Comparison of ENCODE assay signal across 13 cellular contexts in genomic region chr9:129145316-129145715, GRCh38. TPM values are rescaled to one million over a fixed set of nuclear protein-coding genes. Genes with fewer than 3 reads are reported as not detected.
DNase-seq lines count a peak whose midpoint lies in the region; ATAC-seq and TF ChIP-seq lines count a peak whose summit lies in the region.
"Had no signal": no experiment of that assay in that cellular context is flagged by ENCODE, and none has a peak within 500 bp of the region (broad histone marks: within the 10 kb centered on the region; RNA-seq: fewer than 3 reads in every experiment).

No MANE protein-coding gene starts in this region.

- no peak overlapping the region for H3K4me3 Mint-ChIP-seq in H9
- H3K4me3 Mint-ChIP-seq in glutamatergic neuron (ENCODE audit: unreplicated experiment), result no peak overlapping the region
- H3K4me3 Mint-ChIP-seq: activated naive CD8-positive, alpha-beta T cell treated with anti-CD3 and anti-CD28 coated beads for 36 hours; naive thymus-derived CD8-positive, alpha-beta T cell had no signal

- no peak for TF ChIP-seq POLR2A in right lobe of liver (IDR thresholded peaks at IDR 0.05)
- no peak for TF ChIP-seq POLR2A in spleen (IDR thresholded peaks at IDR 0.05)

- peak overlapping the region; percentile 38 for H3K14ac ChIP-seq in H9 (ENCODE audit: insufficient read depth, low read length)

- H3K4me2 ChIP-seq in H9 (ENCODE audit: insufficient read depth, insufficient read length, low read length), result no peak overlapping the region

- peak overlapping the region in 2 of 3 experiments; percentile 64 to 68; a peak in 5 of 7 replicates for H3K27ac Mint-ChIP-seq in H9
- H3K27ac Mint-ChIP-seq in glutamatergic neuron (ENCODE audit: unreplicated experiment), result no peak overlapping the region
- H3K27ac Mint-ChIP-seq: activated naive CD8-positive, alpha-beta T cell treated with anti-CD3 and anti-CD28 coated beads for 36 hours had no signal

- peak overlapping the region; percentile 13 for H3K18ac ChIP-seq in H9 (ENCODE audit: insufficient read length, low read depth, low read length)

- H2BK12ac ChIP-seq in H9 (ENCODE audit: insufficient read length, low read depth, low read length), result no peak overlapping the region

- TF ChIP-seq CTCF in H9 (conservative IDR thresholded peaks at IDR 0.05) (no peak), choroid plexus epithelial cell (conservative IDR thresholded peaks at IDR 0.05; ENCODE audit: low read depth, low read length) (no peak), right lobe of liver (IDR thresholded peaks at IDR 0.05) (no peak), spleen (IDR thresholded peaks at IDR 0.05 in 8 of 11, conservative IDR thresholded peaks at IDR 0.05 in 3 of 11) (no peak), glutamatergic neuron (IDR thresholded peaks at IDR 0.05; ENCODE audit: partially characterized antibody, unreplicated experiment) (no peak)

- H3K36me3 ChIP-seq in right lobe of liver (peaks cover 0 to 9% (median 4%) of the 10 kb centered on the region in 4 donors), spleen (peaks cover 0 to 83% (median 23%) of the 10 kb centered on the region in 6 donors)

- H3K36me3 Mint-ChIP-seq in H9 (ENCODE audit: insufficient read depth in 1 of 3, low read depth in 3 of 3), result peaks cover 16 to 42% (median 34%) of the 10 kb centered on the region in 3 experiments; a peak in 6 of 7 replicates
- H3K36me3 Mint-ChIP-seq in glutamatergic neuron (ENCODE audit: unreplicated experiment), result no peaks in the 10 kb centered on the region

- H3K9ac ChIP-seq in H9 (ENCODE audit: extremely low read depth, insufficient read length, low read length), result no peak overlapping the region

- no peaks in the 10 kb centered on the region for H3K79me1 ChIP-seq in H9 (ENCODE audit: insufficient read depth, low read depth, low read length, poor library complexity, severe bottlenecking)

- H3K9me3 Mint-ChIP-seq in H9 (no peaks in the 10 kb centered on the region), glutamatergic neuron (ENCODE audit: unreplicated experiment) (peaks cover 6% of the 10 kb centered on the region)
- H3K9me3 Mint-ChIP-seq: activated naive CD8-positive, alpha-beta T cell treated with anti-CD3 and anti-CD28 coated beads for 36 hours; naive thymus-derived CD8-positive, alpha-beta T cell had no signal

- H3K27me3 ChIP-seq in H9 (ENCODE audit: insufficient read depth, low read length) (no peaks in the 10 kb centered on the region), right lobe of liver (no peaks in the 10 kb centered on the region), spleen (replicated peaks in 1 of 7) (no peaks in the 10 kb centered on the region)
- H3K27me3 ChIP-seq: foreskin keratinocyte had no signal

- no peak overlapping the region for H3K56ac ChIP-seq in H9 (ENCODE audit: insufficient read length, low read depth, low read length)

- H4K5ac ChIP-seq in H9 (ENCODE audit: insufficient read length, low read depth, low read length), result no peak overlapping the region

- no peaks in the 10 kb centered on the region for H3K79me2 ChIP-seq in H9 (ENCODE audit: insufficient read depth, low read length)

- H4K20me1 ChIP-seq in H9 (ENCODE audit: control insufficient read depth, insufficient read depth, insufficient read length), result no peaks in the 10 kb centered on the region

- H4K8ac ChIP-seq in H9 (replicated peaks; ENCODE audit: insufficient read length, low read depth, low read length), result no peak overlapping the region

- WGBS in H9 (ENCODE audit: extremely low coverage, insufficient read length, low lambda C conversion rate), result no CpG with 5 or more reads among the region's 2 CpGs
- no CpG with 5 or more reads among the region's 2 CpGs for WGBS in right lobe of liver (ENCODE audit: insufficient coverage, low coverage, low lambda C conversion rate, missing lambda C conversion rate)
- WGBS in spleen, 5 donors, result 73 to 90% (median 79%) methylated on average over 1 to 2 of the region's 2 CpGs

- no peak for ATAC-seq in right lobe of liver
- no peak for ATAC-seq in HG03439 (IDR thresholded peaks at IDR 0.05; ENCODE audit: unreplicated experiment)
- ATAC-seq in GM18907 (IDR thresholded peaks at IDR 0.05; ENCODE audit: unreplicated experiment), result no peak
- ATAC-seq: foreskin keratinocyte; naive thymus-derived CD8-positive, alpha-beta T cell had no signal

- H3K23me2 ChIP-seq in H9 (ENCODE audit: insufficient read length, low read depth, low read length, poor library complexity, severe bottlenecking), result peaks cover 1% of the 10 kb centered on the region

- H3K4me3 ChIP-seq in choroid plexus epithelial cell (ENCODE audit: low read depth, low read length), result peak overlapping the region; percentile 8
- no peak overlapping the region for H3K4me3 ChIP-seq in right lobe of liver
- no peak overlapping the region for H3K4me3 ChIP-seq in spleen

- no peak overlapping the region for H2BK120ac ChIP-seq in H9 (ENCODE audit: low read depth, low read length, poor library complexity, severe bottlenecking)

- no peak overlapping the region for H2BK5ac ChIP-seq in H9 (ENCODE audit: insufficient read length, low read length)

- H4K91ac ChIP-seq in H9 (ENCODE audit: insufficient read length, low read depth, low read length), result no peak overlapping the region

- H2BK20ac ChIP-seq in H9 (ENCODE audit: low read depth, low read length, poor library complexity, severe bottlenecking), result no peak overlapping the region

- no peak overlapping the region for H3T11ph ChIP-seq in H9 (ENCODE audit: low read length)

- DNase-seq in H9, result no peak
- DNase-seq in choroid plexus epithelial cell (ENCODE audit: low read depth), result peak; percentile 46
- DNase-seq in right lobe of liver, result no peak
- no peak for DNase-seq in spleen
- DNase-seq in glutamatergic neuron, result no peak
- DNase-seq in NCI-H446 (lab: John Stamatoyannopoulos, UW), result no peak
- DNase-seq: activated naive CD8-positive, alpha-beta T cell treated with anti-CD3 and anti-CD28 coated beads for 36 hours; foreskin keratinocyte; Karpas-422; naive thymus-derived CD8-positive, alpha-beta T cell; NCI-H446 treated with DMSO at 0.1 percent for 48 hours had no signal

- no peak overlapping the region for H2AFZ ChIP-seq in H9 (ENCODE audit: low read length)

- no peak overlapping the region for H3K4ac ChIP-seq in H9 (ENCODE audit: low read depth, low read length)

- intact Hi-C loops in right lobe of liver (cut with DNase I) (no loop called here), spleen (cut with DNase I; ENCODE audit: low total_unique reads) (no loop called here)

- H3K4me1 Mint-ChIP-seq in H9 (peaks cover 41 to 58% of the 10 kb centered on the region in 2 experiments), glutamatergic neuron (ENCODE audit: low read depth, unreplicated experiment) (peaks cover 38% of the 10 kb centered on the region)

- H3K4me1 ChIP-seq in H9 (ENCODE audit: insufficient read depth, low read length), result peaks cover 11% of the 10 kb centered on the region; the same call in 1 of the 2 replicates
- H3K4me1 ChIP-seq in right lobe of liver, result peaks cover 0 to 34% (median 16%) of the 10 kb centered on the region in 4 donors
- peaks cover 39 to 100% (median 71%) of the 10 kb centered on the region in 6 donors for H3K4me1 ChIP-seq in spleen

- peaks cover 1% of the 10 kb centered on the region; the same call in 1 of the 2 replicates for H3K27me3 Mint-ChIP-seq in H9 (ENCODE audit: low read depth)
- H3K27me3 Mint-ChIP-seq in glutamatergic neuron (ENCODE audit: unreplicated experiment), result peaks cover 9% of the 10 kb centered on the region
- H3K27me3 Mint-ChIP-seq: activated naive CD8-positive, alpha-beta T cell treated with anti-CD3 and anti-CD28 coated beads for 36 hours; naive thymus-derived CD8-positive, alpha-beta T cell had no signal

- H2AK5ac ChIP-seq in H9 (ENCODE audit: insufficient read length, low read length), result no peak overlapping the region

- H2BK15ac ChIP-seq in H9 (ENCODE audit: low read depth, low read length), result no peak overlapping the region

- H3K27ac ChIP-seq in H9 (ENCODE audit: insufficient read length, low read depth, low read length) (no peak overlapping the region), right lobe of liver (peak overlapping the region in 2 of 3 donors; percentile 29 to 40), spleen (peak overlapping the region; percentile 35 to 100 (median 98))
- H3K27ac ChIP-seq: foreskin keratinocyte had no signal

- H3K23ac ChIP-seq in H9 (ENCODE audit: insufficient read length, low read depth, low read length), result no peak overlapping the region

- H3K9me3 ChIP-seq in H9 (ENCODE audit: control insufficient read depth, low read depth, low read length), result no peaks in the 10 kb centered on the region
- H3K9me3 ChIP-seq in right lobe of liver, result no peaks in the 10 kb centered on the region
- H3K9me3 ChIP-seq in spleen, result no peaks in the 10 kb centered on the region

RNA-seq across cellular contexts. Expression of gene IER5L, which starts 32.7 kb away (rescaled TPM):
- total RNA-seq in H9 (2021) (1.0 and 1.3 TPM in 2 replicates), right lobe of liver (10 to 100 TPM in 3 of 6 experiments, 1 to 10 TPM in 3; 2.7 to 19.8 (median 7.8) TPM), spleen (10 to 100 TPM in 2 of 7 donors, 1 to 10 TPM in 5; 3.9 to 10.4 (median 8.7) TPM), glutamatergic neuron (ENCODE audit: unreplicated experiment) (36.0 TPM)
- 10 to 100 TPM in 1 of 3 donors, 1 to 10 TPM in 2; 6.9 to 14.0 (median 7.7) TPM for polyA plus RNA-seq in spleen

RNA-seq across cellular contexts. Expression of gene PTPA, which starts 34.1 kb away (rescaled TPM):
- total RNA-seq in H9 (2021), result 140 and 145 TPM in 2 replicates
- total RNA-seq in right lobe of liver, result 100 to 1,000 TPM in 1 of 6 experiments, 10 to 100 TPM in 5; 55.4 to 123 (median 62.0) TPM
- 100 to 1,000 TPM in 3 of 7 donors, 10 to 100 TPM in 4; 71.5 to 107 (median 88.9) TPM for total RNA-seq in spleen
- 100 to 1,000 TPM in 1 of 3 donors, 10 to 100 TPM in 2; 38.8 to 104 (median 65.4) TPM for polyA plus RNA-seq in spleen
- total RNA-seq in glutamatergic neuron (ENCODE audit: unreplicated experiment), result 166 TPM

RNA-seq across cellular contexts. Expression of gene CRAT, which starts 34.7 kb away (rescaled TPM):
- total RNA-seq in H9 (2021), result 15.0 and 15.7 TPM in 2 replicates
- 100 to 1,000 TPM in 4 of 6 experiments, 10 to 100 TPM in 2; 86.1 to 146 (median 104) TPM for total RNA-seq in right lobe of liver
- 10 to 100 TPM; 14.9 to 32.3 (median 23.9) TPM for total RNA-seq in spleen
- 10 to 100 TPM in 1 of 3 donors, 1 to 10 TPM in 2; 5.7 to 11.8 (median 7.1) TPM for polyA plus RNA-seq in spleen
- total RNA-seq in glutamatergic neuron (ENCODE audit: unreplicated experiment), result 95.8 TPM
